In genomic region chr12:64826234-64826633, GRCh38 we compare ENCODE assay signal across 8 cellular contexts. TPM values are rescaled to one million over a fixed set of nuclear protein-coding genes. Genes with fewer than 3 reads are reported as not detected.
DNase-seq lines count a peak whose midpoint lies in the region; TF ChIP-seq lines count a peak whose summit lies in the region.

No MANE protein-coding gene starts in this region.

- H3K4me1 ChIP-seq in ACC112 (ENCODE audit: control insufficient read depth, insufficient read depth, low read length, unreplicated experiment) (no peaks in the 10 kb centered on the region), neuron (ENCODE audit: insufficient read depth, low read length) (peaks cover 26% of the 10 kb centered on the region)

- TF ChIP-seq CTCF in GM20000 (IDR thresholded peaks at IDR 0.05; ENCODE audit: extremely low read depth, missing control alignments) (no peak), fibroblast of mammary gland (conservative IDR thresholded peaks at IDR 0.05; ENCODE audit: control insufficient read depth, insufficient read depth, low read depth, low read length) (no peak)

- peaks cover 61% of the 10 kb centered on the region for H3K27me3 Mint-ChIP-seq in activated CD4-positive, alpha-beta memory T cell treated with anti-CD3 and anti-CD28 coated beads, Interleukin-2, amount 10 ng/mL, durations not matched to agents 7 days and 5 days

- H3K4me1 Mint-ChIP-seq in activated CD4-positive, alpha-beta memory T cell treated with anti-CD3 and anti-CD28 coated beads, Interleukin-2, amount 10 ng/mL, durations not matched to agents 7 days and 5 days = peaks cover 17% of the 10 kb centered on the region

- H3K9me3 ChIP-seq in neuron (ENCODE audit: low read length) = no peaks in the 10 kb centered on the region

- no peak overlapping the region for H3K27ac Mint-ChIP-seq in activated CD4-positive, alpha-beta memory T cell treated with anti-CD3 and anti-CD28 coated beads, Interleukin-2, amount 10 ng/mL, durations not matched to agents 7 days and 5 days

- H3K4me3 Mint-ChIP-seq in activated CD4-positive, alpha-beta memory T cell treated with anti-CD3 and anti-CD28 coated beads, Interleukin-2, amount 10 ng/mL, durations not matched to agents 7 days and 5 days = no peak overlapping the region

- H3K4me3 ChIP-seq in ACC112 (ENCODE audit: low read depth, low read length) = peak overlapping the region; percentile 30; the same call in 1 of the 2 replicates
- no peak overlapping the region for H3K4me3 ChIP-seq in fibroblast of mammary gland (ENCODE audit: control insufficient read depth, low read depth, low read length)
- H3K4me3 ChIP-seq in neuron (ENCODE audit: low read length) = peak overlapping the region; percentile 53

- peaks cover 2% of the 10 kb centered on the region for H3K9me3 Mint-ChIP-seq in activated CD4-positive, alpha-beta memory T cell treated with anti-CD3 and anti-CD28 coated beads, Interleukin-2, amount 10 ng/mL, durations not matched to agents 7 days and 5 days

- H3K36me3 Mint-ChIP-seq in activated CD4-positive, alpha-beta memory T cell treated with anti-CD3 and anti-CD28 coated beads, Interleukin-2, amount 10 ng/mL, durations not matched to agents 7 days and 5 days (ENCODE audit: low read depth) = peaks cover 4% of the 10 kb centered on the region

- no peaks in the 10 kb centered on the region for H3K36me3 ChIP-seq in ACC112 (ENCODE audit: insufficient read depth, low read length)
- H3K36me3 ChIP-seq in neuron (ENCODE audit: insufficient read depth, low read length) = no peaks in the 10 kb centered on the region

- H2AFZ ChIP-seq in ACC112 (ENCODE audit: low read length, unreplicated experiment) (no peak overlapping the region), neuron (ENCODE audit: low read depth, low read length) (no peak overlapping the region)

- H3K27ac ChIP-seq in ACC112 (ENCODE audit: low read depth, low read length) = no peak overlapping the region

- no peaks in the 10 kb centered on the region for H3K79me2 ChIP-seq in ACC112 (ENCODE audit: control insufficient read depth, insufficient read depth, low read length, unreplicated experiment)

- DNase-seq in GM20000 (ENCODE audit: low spot score) (peak; percentile 68), NCI-H2029 treated with DMSO at 0.1 percent for 48 hours (lab: John Stamatoyannopoulos, UW) (peak; percentile 69), fibroblast of mammary gland (ENCODE audit: low read depth) (peak; percentile 56), HCEC 1CT (no peak), NCI-H1930 (lab: John Stamatoyannopoulos, UW) (no peak)
- DNase-seq in activated CD4-positive, alpha-beta memory T cell treated with anti-CD3 and anti-CD28 coated beads, Interleukin-2, amount 10 ng/mL, durations not matched to agents 7 days and 5 days = peak; percentile 57

- POLR2A ChIA-PET in activated CD4-positive, alpha-beta memory T cell treated with anti-CD3 and anti-CD28 coated beads, Interleukin-2, amount 10 ng/mL, durations not matched to agents 7 days and 5 days (lab: Charles Lee) = no interaction called here

- CTCF ChIA-PET in activated CD4-positive, alpha-beta memory T cell treated with anti-CD3 and anti-CD28 coated beads, Interleukin-2, amount 10 ng/mL, durations not matched to agents 7 days and 5 days (lab: Charles Lee) = interaction anchor here (0.7 to 2.3 kb wide), 2 partner anchors 24 to 29 kb away, joined by 3 to 9 read pairs; no protein-coding TSS in a partner anchor

- H3K27me3 ChIP-seq in ACC112 (ENCODE audit: insufficient read depth, low read length) (peaks cover 95% of the 10 kb centered on the region), neuron (ENCODE audit: insufficient read depth, low read length) (peaks cover 31% of the 10 kb centered on the region)

RNA-seq across cellular contexts. Expression of gene TBC1D30, which starts 1.8 kb away (rescaled TPM):
- total RNA-seq in activated CD4-positive, alpha-beta memory T cell treated with anti-CD3 and anti-CD28 coated beads, Interleukin-2, amount 10 ng/mL, durations not matched to agents 7 days and 5 days = under 1 TPM in 1 of 2 experiments, not detected in 1; 0.13 TPM

Comparison
In these comparisons a context has a peak if more than half of its experiments do, and no peak if none do; other contexts are left out.
1. DNase-seq: peak in GM20000 (single experiment), NCI-H2029 treated with DMSO at 0.1 percent for 48 hours (single experiment), activated CD4-positive, alpha-beta memory T cell treated with anti-CD3 and anti-CD28 coated beads, Interleukin-2, amount 10 ng/mL, durations not matched to agents 7 days and 5 days (single experiment) and fibroblast of mammary gland (single experiment); none in HCEC 1CT (single experiment) and NCI-H1930 (0 of 2).